In the genomic region with DNA sequence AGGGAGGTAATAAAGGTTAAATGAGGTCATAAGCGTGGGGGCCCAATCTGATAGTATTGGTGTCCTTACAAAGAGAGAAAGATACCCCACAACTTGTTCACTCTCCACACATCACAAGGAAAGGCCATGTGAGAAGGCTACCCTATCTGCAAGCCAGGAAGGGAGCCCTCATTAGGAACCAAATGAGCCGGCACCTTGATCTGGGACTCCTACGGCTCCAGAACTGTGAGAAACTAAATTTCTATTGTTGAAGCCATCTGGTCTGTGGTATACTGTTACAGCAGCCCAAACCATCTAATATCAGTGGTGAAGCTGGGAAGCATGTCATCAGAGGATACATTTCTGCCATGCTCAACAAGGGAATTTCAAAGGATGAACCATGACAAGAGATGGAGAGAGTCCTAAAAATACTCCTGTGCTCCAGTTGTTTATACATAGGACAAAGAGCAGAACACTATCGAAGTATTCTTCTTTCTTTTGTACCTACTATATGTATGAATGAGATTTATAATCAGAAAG, we compare ENCODE assay signal across 23 cellular contexts. TPM values are rescaled to one million over a fixed set of nuclear protein-coding genes. Genes with fewer than 3 reads are reported as not detected.
"Had no signal": no experiment of that assay in that cellular context is flagged by ENCODE, and none has a peak within 500 bp of the region (broad histone marks: within the 10 kb centered on the region; RNA-seq: fewer than 3 reads in every experiment).

No MANE protein-coding gene starts in this region.

- H3K27ac Mint-ChIP-seq: activated CD4-positive, alpha-beta memory T cell treated with anti-CD3 and anti-CD28 coated beads, Interleukin-2, amount 10 ng/mL, durations not matched to agents 7 days and 5 days; activated naive CD4-positive, alpha-beta T cell treated with anti-CD3 and anti-CD28 coated beads for 36 hours; activated T-cell treated with anti-CD3 and anti-CD28 coated beads, Interleukin-2, amount 50 U/mL, for 72 hours; mesothelial cell of epicardium; T-helper 1 cell treated with Interleukin-12 subunit alpha and Interleukin-12 subunit beta and Interleukin-4 antibody, amounts not matched to agents 30 μg/mL and 1 μg/mL, for 36 hours had no signal

- H3K9me3 Mint-ChIP-seq: activated CD4-positive, alpha-beta memory T cell treated with anti-CD3 and anti-CD28 coated beads, Interleukin-2, amount 10 ng/mL, durations not matched to agents 7 days and 5 days; activated naive CD4-positive, alpha-beta T cell treated with anti-CD3 and anti-CD28 coated beads for 36 hours; activated T-cell treated with anti-CD3 and anti-CD28 coated beads, Interleukin-2, amount 50 U/mL, for 72 hours; mesothelial cell of epicardium; nephron; T-helper 1 cell treated with Interleukin-12 subunit alpha and Interleukin-12 subunit beta and Interleukin-4 antibody, amounts not matched to agents 30 μg/mL and 1 μg/mL, for 36 hours had no signal

- DNase-seq: activated CD4-positive, alpha-beta memory T cell treated with anti-CD3 and anti-CD28 coated beads, Interleukin-2, amount 10 ng/mL, durations not matched to agents 7 days and 5 days; activated CD4-positive, alpha-beta T cell treated with anti-CD3 and anti-CD28 coated beads for 4 hours; activated CD4-positive, CD25-positive, alpha-beta regulatory T cell; activated effector memory CD4-positive, alpha-beta T cell treated with Interleukin-2 at 50 U/mL for 16 hours; activated naive CD4-positive, alpha-beta T cell treated with anti-CD3 and anti-CD28 coated beads for 36 hours; activated T-cell treated with anti-CD3 and anti-CD28 coated beads, Interleukin-2, amount 50 U/mL, for 72 hours; anterior cingulate cortex; body of pancreas; left lung; pancreas; psoas muscle; stimulated activated CD4-positive, alpha-beta T cell treated with anti-CD3 and anti-CD28 coated beads, Interleukin-12 subunit alpha, Interleukin-12 subunit beta, amount 100 ng/mL, for 4 hours; stimulated activated CD4-positive, alpha-beta T cell treated with anti-CD3 and anti-CD28 coated beads, Interleukin-4, amount 100 ng/mL, for 4 hours; stimulated activated naive CD8-positive, alpha-beta T cell treated with anti-CD3 and anti-CD28 coated beads, Interleukin-15, Interleukin-2, amounts not matched to agents 100 U/mL and 50 U/mL, for 24 hours; substantia nigra; T1000; thyroid gland; upper lobe of right lung had no signal

- H3K4me1 ChIP-seq: body of pancreas, left lung, pancreas, thyroid gland, upper lobe of right lung had no signal

- H3K27ac ChIP-seq: body of pancreas, epithelial cell of prostate, left lung, pancreas, psoas muscle, thyroid gland, upper lobe of right lung had no signal

- H3K4me3 ChIP-seq: body of pancreas, left lung, pancreas, psoas muscle, right atrium auricular region, thyroid gland, upper lobe of right lung had no signal

- H3K4me3 Mint-ChIP-seq: activated CD4-positive, alpha-beta memory T cell treated with anti-CD3 and anti-CD28 coated beads, Interleukin-2, amount 10 ng/mL, durations not matched to agents 7 days and 5 days; activated naive CD4-positive, alpha-beta T cell treated with anti-CD3 and anti-CD28 coated beads for 36 hours; activated T-cell treated with anti-CD3 and anti-CD28 coated beads, Interleukin-2, amount 50 U/mL, for 72 hours; mesothelial cell of epicardium; nephron; T-helper 1 cell treated with Interleukin-12 subunit alpha and Interleukin-12 subunit beta and Interleukin-4 antibody, amounts not matched to agents 30 μg/mL and 1 μg/mL, for 36 hours had no signal

- H3K9me3 ChIP-seq: body of pancreas, left lung, pancreas, psoas muscle, right atrium auricular region, thyroid gland, upper lobe of right lung had no signal

- H3K27me3 ChIP-seq: body of pancreas, left lung, pancreas, right atrium auricular region, thyroid gland, upper lobe of right lung had no signal

- ATAC-seq: activated T-cell treated with anti-CD3 and anti-CD28 coated beads, Interleukin-2, amount 50 U/mL, for 72 hours; body of pancreas; left lung; pancreas; psoas muscle; stimulated activated naive CD8-positive, alpha-beta T cell treated with anti-CD3 and anti-CD28 coated beads, Interleukin-15, Interleukin-2, amounts not matched to agents 100 U/mL and 50 U/mL, for 24 hours; upper lobe of right lung had no signal

- H3K27me3 Mint-ChIP-seq: activated CD4-positive, alpha-beta memory T cell treated with anti-CD3 and anti-CD28 coated beads, Interleukin-2, amount 10 ng/mL, durations not matched to agents 7 days and 5 days had no signal

RNA-seq across cellular contexts. Expression of gene COL12A1, which starts 27.3 kb away (rescaled TPM):
- total RNA-seq: activated CD4-positive, alpha-beta memory T cell treated with anti-CD3 and anti-CD28 coated beads, Interleukin-2, amount 10 ng/mL, durations not matched to agents 7 days and 5 days; activated T-cell treated with anti-CD3 and anti-CD28 coated beads, Interleukin-2, amount 50 U/mL, for 72 hours had no signal
